Comparison of ENCODE assay signal across 24 cellular contexts in genomic region chr13:109204657-109205056, GRCh38.
DNase-seq lines count a peak whose midpoint lies in the region; ATAC-seq and TF ChIP-seq lines count a peak whose summit lies in the region.
"Had no signal": no experiment of that assay in that cellular context is flagged by ENCODE, and none has a peak within 500 bp of the region (broad histone marks: within the 10 kb centered on the region; RNA-seq: fewer than 3 reads in every experiment).

No MANE protein-coding gene starts in this region.

- BruUV-seq in Panc1 (replicated peaks; lab: Mats Ljungman, UMichigan) = no TSS peak

- H3K4me1 ChIP-seq in Panc1 (ENCODE audit: control insufficient read depth, insufficient read depth, low read length) (no peaks in the 10 kb centered on the region; the same call in 1 of the 2 replicates), lower lobe of right lung (peaks cover 5% of the 10 kb centered on the region), upper lobe of left lung (peaks cover 0 to 9% (median 4%) of the 10 kb centered on the region in 4 donors)
- H3K4me1 ChIP-seq: BE2C had no signal

- ATAC-seq in Panc1 = no peak
- ATAC-seq in lower lobe of right lung = peak; percentile 91 to 96
- ATAC-seq in upper lobe of left lung (ENCODE audit: low FRiP score in 2 of 2) = peak; percentile 38 to 42
- ATAC-seq: GM23338 had no signal

- H3K27ac ChIP-seq in Panc1 (ENCODE audit: low read length) (0 out of 2 replicates have a peak overlapping the region, but pooled peaks have one; percentile 12), lower lobe of right lung (no peak overlapping the region), upper lobe of left lung (peak overlapping the region in 3 of 4 donors; percentile 3 to 32 (median 26))
- H3K27ac ChIP-seq: 22Rv1, PC-9, RWPE1 had no signal

- in situ Hi-C loops in Panc1 (cut with HindIII; ENCODE audit: low pct_unique_long_range_greater_than_20kb, low sequenced_read_pairs) = no loop called here

- DNase-seq in DMS153 (lab: John Stamatoyannopoulos, UW) (peak; percentile 15), DMS153 treated with DMSO at 0.1 percent for 48 hours (lab: John Stamatoyannopoulos, UW; ENCODE audit: unreplicated experiment) (no peak), Panc1 (ENCODE audit: low read depth, low spot score) (no peak), lower lobe of right lung (no peak), upper lobe of left lung (peak in 1 of 2 donors; percentile 71), NCI-H226 (no peak), amniotic stem cell (lab: John Stamatoyannopoulos, UW) (no peak), T-helper 1 cell (no peak)
- DNase-seq: ACHN; BE2C; CD8-positive, alpha-beta memory T cell; DMS 273 treated with DMSO at 0.1 percent for 48 hours; H9; KBM-7; MV-4-11; NCI-H1105 treated with DMSO at 0.1 percent for 48 hours; NCI-H146; NCI-H2081 treated with DMSO at 0.1 percent for 48 hours; NCI-H446; NCI-H526 treated with DMSO at 0.1 percent for 48 hours; PC-9 had no signal

- no peak for TF ChIP-seq POLR2A in upper lobe of left lung (IDR thresholded peaks at IDR 0.05)

- intact Hi-C loops in Panc1 (cut with micrococcal nuclease; ENCODE audit: unreplicated experiment) = no loop called here
- intact Hi-C loops in lower lobe of right lung (cut with DNase I) = no loop called here

- TF ChIP-seq EP300 in upper lobe of left lung (IDR thresholded peaks at IDR 0.05) = peak in 3 of 4 donors; percentile 32 to 94 (median 56)

- no peaks in the 10 kb centered on the region for H3K27me3 ChIP-seq in Panc1 (ENCODE audit: control insufficient read depth, insufficient read depth, low read length)
- no peaks in the 10 kb centered on the region for H3K27me3 ChIP-seq in lower lobe of right lung (ENCODE audit: low read depth)
- no peaks in the 10 kb centered on the region for H3K27me3 ChIP-seq in upper lobe of left lung
- H3K27me3 ChIP-seq: BE2C had no signal

- no peaks in the 10 kb centered on the region for H3K36me3 ChIP-seq in Panc1 (ENCODE audit: control insufficient read depth, insufficient read depth, low read length)
- no peaks in the 10 kb centered on the region for H3K36me3 ChIP-seq in lower lobe of right lung
- H3K36me3 ChIP-seq in upper lobe of left lung = no peaks in the 10 kb centered on the region
- H3K36me3 ChIP-seq: BE2C had no signal

- H3K9me3 ChIP-seq in Panc1 (ENCODE audit: control insufficient read depth, insufficient read depth, low read depth, low read length) (no peaks in the 10 kb centered on the region), lower lobe of right lung (no peaks in the 10 kb centered on the region), upper lobe of left lung (no peaks in the 10 kb centered on the region)
- H3K9me3 ChIP-seq: BE2C had no signal

- POLR2A ChIA-PET in Panc1 (lab: Charles Lee) = no interaction called here

- 67 to 75% methylated on average over 4 of the region's 4 CpGs for WGBS in upper lobe of left lung, 2 donors

- H3K4me3 ChIP-seq in Panc1 (ENCODE audit: low read depth in 2 of 2, low read length in 2 of 2) = no peak overlapping the region
- H3K4me3 ChIP-seq in lower lobe of right lung = no peak overlapping the region
- H3K4me3 ChIP-seq in upper lobe of left lung = no peak overlapping the region
- H3K4me3 ChIP-seq: GM23338, PC-9 had no signal

- CTCF ChIA-PET in Panc1 (lab: Charles Lee) = no interaction called here

- TF ChIP-seq CTCF in Panc1 (IDR thresholded peaks at IDR 0.05) (no peak), lower lobe of right lung (IDR thresholded peaks at IDR 0.05) (no peak), upper lobe of left lung (IDR thresholded peaks at IDR 0.05) (no peak)
